Comparison of ENCODE assay signal across 15 cellular contexts in the genomic region with DNA sequence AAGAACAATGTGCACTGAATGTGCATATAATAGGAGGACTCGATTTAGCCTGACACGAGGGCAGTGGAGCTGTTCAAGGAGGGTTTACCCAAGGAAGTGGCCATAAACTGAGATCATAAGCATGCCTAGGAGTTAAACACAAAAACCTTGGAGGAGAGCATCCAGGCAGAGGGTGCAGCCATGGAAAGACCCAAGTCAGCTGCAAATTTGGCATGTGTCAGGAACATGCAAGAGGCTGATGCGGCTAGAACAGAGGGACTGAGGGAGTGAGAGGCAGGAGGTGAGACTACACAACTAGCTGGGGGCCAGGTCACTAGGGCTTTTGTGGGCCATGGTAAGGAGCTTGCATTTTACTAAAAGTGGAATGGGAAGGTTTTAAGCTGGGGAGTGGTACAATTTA. TPM values are rescaled to one million over a fixed set of nuclear protein-coding genes. Genes with fewer than 3 reads are reported as not detected.
A peak's percentile ranks its signal among the peaks of the same experiment; 100 is the strongest.
DNase-seq lines count a peak whose midpoint lies in the region; ATAC-seq, FAIRE-seq and TF ChIP-seq lines count a peak whose summit lies in the region.
"Had no signal": no experiment of that assay in that cellular context is flagged by ENCODE, and none has a peak within 500 bp of the region (broad histone marks: within the 10 kb centered on the region; RNA-seq: fewer than 3 reads in every experiment).

No MANE protein-coding gene starts in this region.

- H3K4me1 ChIP-seq in right lobe of liver = peaks cover 0 to 12% (median 0%) of the 10 kb centered on the region in 4 donors
- no peaks in the 10 kb centered on the region for H3K4me1 ChIP-seq in HepG2 (ENCODE audit: insufficient read depth, low read length)
- H3K4me1 ChIP-seq in ascending aorta = peaks cover 0 to 11% of the 10 kb centered on the region in 2 donors
- peaks cover 55 to 77% of the 10 kb centered on the region in 2 experiments for H3K4me1 ChIP-seq in neutrophil (ENCODE audit: control insufficient read depth in 1 of 2, insufficient read depth in 1 of 2, low read depth in 1 of 2, low read length in 1 of 2)

- H3K27me3 ChIP-seq in right lobe of liver (no peaks in the 10 kb centered on the region), HepG2 (ENCODE audit: control insufficient read depth in 1 of 2, insufficient read depth in 2 of 2, low read length in 2 of 2) (no peaks in the 10 kb centered on the region), ascending aorta (no peaks in the 10 kb centered on the region), neutrophil (no peaks in the 10 kb centered on the region)

- H3K79me2 ChIP-seq in HepG2 (ENCODE audit: insufficient read depth, low read length) = no peaks in the 10 kb centered on the region

- H3K4me3 ChIP-seq in right lobe of liver (no peak overlapping the region), HepG2 (replicated peaks in 1 of 3; ENCODE audit: insufficient read depth in 1 of 3, low read depth in 2 of 3, low read length in 3 of 3) (no peak overlapping the region), ascending aorta (no peak overlapping the region), neutrophil (ENCODE audit: low read depth in 1 of 2, low read length in 1 of 2) (peak overlapping the region in 1 of 2 experiments; percentile 19)
- H3K4me3 ChIP-seq: HAP-1 had no signal

- H2AFZ ChIP-seq in HepG2 (ENCODE audit: low read length) = no peak overlapping the region

- DNase-seq in right lobe of liver (no peak), HepG2 (ENCODE audit: low spot score) (no peak), ascending aorta (ENCODE audit: low spot score in 2 of 2) (peak in 1 of 2 donors; percentile 56), UCSD-AML1 (lab: John Stamatoyannopoulos, UW; ENCODE audit: unreplicated experiment) (no peak), SHP77 (lab: John Stamatoyannopoulos, UW) (no peak), caudate nucleus (lab: John Stamatoyannopoulos, UW) (no peak)
- DNase-seq: activated B cell treated with CpG ODN at 0.5 μM for 24 hours; activated T-cell treated with anti-CD3 and anti-CD28 coated beads, Interleukin-2, amount 50 U/mL, for 1 hour; NCI-H1436; NCI-H446; stimulated activated CD4-positive, alpha-beta T cell treated with anti-CD3 and anti-CD28 coated beads, Interleukin-4, amount 100 ng/mL, for 4 hours; SW 1271 had no signal

- no peak for TF ChIP-seq RAD21 in HepG2 (CRISPR knock-in tag; IDR thresholded peaks at IDR 0.05)

- no peak for TF ChIP-seq EP300 in HepG2 (IDR thresholded peaks at IDR 0.05; ENCODE audit: low read depth in 2 of 2, low read length in 2 of 2)
- TF ChIP-seq EP300 in HepG2 (CRISPR knock-in tag; IDR thresholded peaks at IDR 0.05; ENCODE audit: borderline replicate concordance) = no peak

- H3K4me2 ChIP-seq in HepG2 (ENCODE audit: low read depth, low read length) = no peak overlapping the region

- POLR2A ChIA-PET in HepG2 (lab: Yijun Ruan, JAX) = no interaction called here

- H3K36me3 ChIP-seq in right lobe of liver = no peaks in the 10 kb centered on the region
- H3K36me3 ChIP-seq in HepG2 (replicated peaks in 1 of 2; ENCODE audit: control insufficient read depth in 1 of 2, insufficient read depth in 2 of 2, low read length in 2 of 2) = no peaks in the 10 kb centered on the region
- no peaks in the 10 kb centered on the region for H3K36me3 ChIP-seq in ascending aorta
- no peaks in the 10 kb centered on the region for H3K36me3 ChIP-seq in neutrophil
- H3K36me3 ChIP-seq: HAP-1 had no signal

- H3K27ac ChIP-seq in right lobe of liver (peak overlapping the region in 2 of 3 donors; percentile 39 to 63), HepG2 (ENCODE audit: extremely low read length, insufficient read depth, low read length) (no peak overlapping the region), ascending aorta (peak overlapping the region; percentile 17 to 36), neutrophil (peak overlapping the region; percentile 87), caudate nucleus (ENCODE audit: low read depth, low read length) (no peak overlapping the region)

- FAIRE-seq in HepG2 (lab: Jason Lieb, UNC) = no peak

- BruUV-seq in HepG2 (replicated peaks; lab: Mats Ljungman, UMichigan) = no TSS peak

- H4K20me1 ChIP-seq in HepG2 (ENCODE audit: insufficient read depth, low read length) = no peaks in the 10 kb centered on the region

- no peak overlapping the region for H3K9ac ChIP-seq in HepG2 (ENCODE audit: insufficient read depth, low read depth, low read length)

- in situ Hi-C loops in HepG2 (cut with HindIII; ENCODE audit: extremely low pct_ligation_motif_present, low pct_unique_long_range_greater_than_20kb) = no loop called here

- TF ChIP-seq POLR2A in right lobe of liver (IDR thresholded peaks at IDR 0.05) = no peak
- no peak for TF ChIP-seq POLR2A in HepG2 (IDR thresholded peaks at IDR 0.05; ENCODE audit: insufficient read depth in 1 of 2, low read depth in 2 of 2, low read length in 2 of 2)

- TF ChIP-seq CTCF in right lobe of liver (IDR thresholded peaks at IDR 0.05) = no peak
- TF ChIP-seq CTCF in HepG2 (CRISPR knock-in tag; IDR thresholded peaks at IDR 0.05) = no peak
- TF ChIP-seq CTCF in ascending aorta (IDR thresholded peaks at IDR 0.05) = no peak
- no peak for TF ChIP-seq CTCF in neutrophil (IDR thresholded peaks at IDR 0.05)

- 73% methylated on average over 2 of the region's 3 CpGs for WGBS in right lobe of liver (ENCODE audit: insufficient coverage, low coverage, low lambda C conversion rate, missing lambda C conversion rate)
- 75% methylated on average over 3 of the region's 3 CpGs for WGBS in HepG2 (ENCODE audit: low lambda C conversion rate)

- intact Hi-C loops in right lobe of liver (cut with DNase I) = no loop called here
- intact Hi-C loops in HepG2 (cut with micrococcal nuclease; ENCODE audit: unreplicated experiment) = no loop called here
- intact Hi-C loops in ascending aorta (cut with DNase I) = no loop called here

- CTCF ChIA-PET in HepG2 (lab: Yijun Ruan, JAX; ENCODE audit: low intra/inter-chr PET ratio, low total read pairs) = no interaction called here

- H3K9me3 ChIP-seq in right lobe of liver (no peaks in the 10 kb centered on the region), HepG2 (ENCODE audit: low read length) (no peaks in the 10 kb centered on the region), ascending aorta (no peaks in the 10 kb centered on the region), neutrophil (no peaks in the 10 kb centered on the region)
- H3K9me3 ChIP-seq: HAP-1 had no signal

- ATAC-seq in right lobe of liver (no peak), HepG2 (no peak), GM21737 (IDR thresholded peaks at IDR 0.05; ENCODE audit: unreplicated experiment) (no peak)

TF ChIP-seq in HepG2, 621 proteins besides CTCF, POLR2A, EP300 and RAD21 (continues in another document):
- TF ChIP-seq ZNF773 (CRISPR knock-in tag; IDR thresholded peaks at IDR 0.05; ENCODE audit: borderline replicate concordance) (no peak), SRSF1 (optimal IDR thresholded peaks at IDR 0.05; ENCODE audit: low read depth, low read length) (no peak), DPF2 (CRISPR knock-in tag; IDR thresholded peaks at IDR 0.05; ENCODE audit: borderline replicate concordance, low read depth) (no peak), MBD4 (IDR thresholded peaks at IDR 0.05; ENCODE audit: borderline replicate concordance, low read length) (no peak), ZNF441 (CRISPR knock-in tag; IDR thresholded peaks at IDR 0.05; ENCODE audit: borderline replicate concordance) (no peak), ZNF746 (CRISPR knock-in tag; IDR thresholded peaks at IDR 0.05) (no peak), ZNF563 (CRISPR knock-in tag; IDR thresholded peaks at IDR 0.05) (no peak)
- TF ChIP-seq, protein P1, sequence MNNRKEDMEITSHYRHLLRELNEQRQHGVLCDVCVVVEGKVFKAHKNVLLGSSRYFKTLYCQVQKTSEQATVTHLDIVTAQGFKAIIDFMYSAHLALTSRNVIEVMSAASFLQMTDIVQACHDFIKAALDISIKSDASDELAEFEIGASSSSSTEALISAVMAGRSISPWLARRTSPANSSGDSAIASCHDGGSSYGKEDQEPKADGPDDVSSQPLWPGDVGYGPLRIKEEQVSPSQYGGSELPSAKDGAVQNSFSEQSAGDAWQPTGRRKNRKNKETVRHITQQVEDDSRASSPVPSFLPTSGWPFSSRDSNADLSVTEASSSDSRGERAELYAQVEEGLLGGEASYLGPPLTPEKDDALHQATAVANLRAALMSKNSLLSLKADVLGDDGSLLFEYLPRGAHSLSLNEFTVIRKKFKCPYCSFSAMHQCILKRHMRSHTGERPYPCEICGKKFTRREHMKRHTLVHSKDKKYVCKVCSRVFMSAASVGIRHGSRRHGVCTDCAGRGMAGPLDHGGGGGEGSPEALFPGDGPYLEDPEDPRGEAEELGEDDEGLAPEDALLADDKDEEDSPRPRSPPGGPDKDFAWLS (CRISPR knock-in tag; IDR thresholded peaks at IDR 0.05; ENCODE audit: borderline replicate concordance) = no peak

RNA-seq across cellular contexts. Expression of gene PRPS1, which starts 55.6 kb away (rescaled TPM):
- total RNA-seq in right lobe of liver = 10 to 100 TPM; 23.8 to 38.6 (median 26.0) TPM
- total RNA-seq in HepG2 (2016; rRNA removed; fragmentation: Illumina TruSeq; extraction: Trizol) = 54.4 and 80.5 TPM in 2 replicates
- total RNA-seq in HepG2 (2016; cell fraction: cytosol; rRNA removed; fragmentation: Illumina TruSeq; extraction: Trizol; ENCODE audit: low read depth) = 9.9 and 13.0 TPM in 2 replicates
- 52.3 and 82.1 TPM in 2 replicates for total RNA-seq in HepG2 (2016; cell fraction: insoluble cytoplasmic fraction; rRNA removed; fragmentation: Illumina TruSeq; extraction: Trizol)
- 25.7 and 27.0 TPM in 2 replicates for total RNA-seq in HepG2 (2016; cell fraction: membrane; rRNA removed; fragmentation: Illumina TruSeq; extraction: Trizol)
- 22.0 and 23.9 TPM in 2 replicates for total RNA-seq in HepG2 (2016; cell fraction: nucleus; rRNA removed; fragmentation: Illumina TruSeq; extraction: Trizol)
- polyA plus RNA-seq in HepG2 (2011; rRNA removed) = 26.0 and 33.7 TPM in 2 replicates
- 23.3 and 28.8 TPM in 2 replicates for polyA plus RNA-seq in HepG2 (2011; cell fraction: cytosol; rRNA removed)
- polyA plus RNA-seq in HepG2 (2011; cell fraction: nucleus; rRNA removed) = 7.3 and 8.4 TPM in 2 replicates
- 25.1 and 35.9 TPM in 2 replicates for polyA plus RNA-seq in HepG2 (2012)
- polyA plus RNA-seq in HepG2 (2016; cell fraction: cytosol; fragmentation: Illumina TruSeq; extraction: Trizol; ENCODE audit: low read depth) = 11.3 and 12.7 TPM in 2 replicates
- 89.6 and 95.5 TPM in 2 replicates for polyA plus RNA-seq in HepG2 (2016; cell fraction: insoluble cytoplasmic fraction; fragmentation: Illumina TruSeq; extraction: Trizol; ENCODE audit: low read depth)
- polyA plus RNA-seq in HepG2 (2016; cell fraction: membrane; fragmentation: Illumina TruSeq; extraction: Trizol; ENCODE audit: low read depth) = 18.7 and 19.3 TPM in 2 replicates
- polyA plus RNA-seq in HepG2 (2016; cell fraction: nucleus; fragmentation: Illumina TruSeq; extraction: Trizol; ENCODE audit: insufficient read depth, low read depth) = 29.5 and 31.8 TPM in 2 replicates
- 34.8 and 117 TPM in 2 replicates for polyA minus RNA-seq in HepG2 (2011; rRNA and poly(A)+ RNA removed; ENCODE audit: low replicate concordance)
- 20.4 and 21.6 TPM in 2 replicates for polyA minus RNA-seq in HepG2 (2011; cell fraction: cytosol; rRNA and poly(A)+ RNA removed)
- 13.6 and 17.8 TPM in 2 replicates for polyA minus RNA-seq in HepG2 (2011; cell fraction: nucleus; rRNA and poly(A)+ RNA removed)
- total RNA-seq in ascending aorta = 14.0 TPM

Comparison
In these comparisons a context has a peak if more than half of its experiments do, and no peak if none do; other contexts are left out.
1. H3K27ac ChIP-seq: peak in right lobe of liver (2 of 3), ascending aorta (2 of 2) and neutrophil (single experiment); none in HepG2 (single experiment) and caudate nucleus (single experiment).